ENCODE assay signal across 8 cellular contexts in the genomic region with DNA sequence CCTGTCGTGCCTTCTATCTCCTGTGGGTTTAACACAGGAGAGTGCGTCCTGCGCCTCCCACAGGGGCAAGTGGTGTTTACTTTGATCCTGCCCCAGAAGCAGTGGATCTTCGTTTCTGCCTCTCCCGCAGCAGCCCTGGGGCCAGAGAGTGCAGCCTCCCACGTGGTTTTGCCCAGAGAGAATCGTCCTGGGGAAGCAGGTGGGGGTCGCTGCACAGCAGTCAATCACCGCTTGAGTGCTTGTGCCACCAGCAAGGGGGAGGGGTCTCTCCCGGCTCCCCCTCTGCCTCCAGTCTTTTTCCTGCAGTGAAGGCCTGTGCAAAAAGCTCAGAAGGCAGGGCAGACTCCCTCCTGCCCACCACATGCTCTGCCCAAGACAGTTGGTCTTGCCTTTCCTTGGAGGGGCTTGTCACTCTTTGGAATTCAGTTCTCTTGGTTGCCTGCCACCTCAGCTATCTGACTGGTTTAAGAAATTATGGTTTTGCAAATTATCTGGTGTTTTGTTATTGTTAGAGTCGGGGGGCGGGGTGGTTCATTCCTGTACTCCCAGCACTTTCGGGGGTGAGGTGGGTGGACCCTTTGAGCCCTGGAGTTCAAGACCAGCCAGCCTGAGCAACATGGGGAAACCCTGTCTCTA. TPM values are rescaled to one million over a fixed set of nuclear protein-coding genes. Genes with fewer than 3 reads are reported as not detected.
DNase-seq lines count a peak whose midpoint lies in the region; ATAC-seq and TF ChIP-seq lines count a peak whose summit lies in the region.

No MANE protein-coding gene starts in this region.

- H3K4me3 Mint-ChIP-seq in effector memory CD8-positive, alpha-beta T cell = peak overlapping the region; percentile 71 to 83

- 19 to 29% methylated on average over 7 to 13 of the region's 13 CpGs for WGBS in body of pancreas, 2 donors

- no peak overlapping the region for H2AFZ ChIP-seq in OCI-LY1 (ENCODE audit: low read length)

- no peak overlapping the region; the same call in 1 of the 2 replicates for H3K9ac ChIP-seq in OCI-LY1 (ENCODE audit: low read length)

- TF ChIP-seq CTCF in 22Rv1 (IDR thresholded peaks at IDR 0.05) = peak; percentile 35
- no peak; the same call in 1 of the 2 replicates for TF ChIP-seq CTCF in OCI-LY1 (IDR thresholded peaks at IDR 0.05; ENCODE audit: low read length)
- TF ChIP-seq CTCF in body of pancreas (IDR thresholded peaks at IDR 0.05) = peak in 1 of 7 experiments; percentile 1

- intact Hi-C loops in body of pancreas (cut with DNase I) = no loop called here

- H4K20me1 ChIP-seq in OCI-LY1 (ENCODE audit: insufficient read depth, low read length) = no peaks in the 10 kb centered on the region

- H3K4me1 ChIP-seq in OCI-LY1 (ENCODE audit: insufficient read depth, low read length, severe bottlenecking) (peaks cover 16% of the 10 kb centered on the region), body of pancreas (peaks cover 6% of the 10 kb centered on the region)

- H3K9me3 ChIP-seq in OCI-LY1 (ENCODE audit: low read length) = no peaks in the 10 kb centered on the region
- H3K9me3 ChIP-seq in body of pancreas = no peaks in the 10 kb centered on the region

- H3K4me3 ChIP-seq in OCI-LY1 (ENCODE audit: low read depth, low read length, poor library complexity, severe bottlenecking) (peak overlapping the region; percentile 26), body of pancreas (no peak overlapping the region)

- H3K36me3 ChIP-seq in OCI-LY1 (ENCODE audit: insufficient read depth, low read length) (no peaks in the 10 kb centered on the region), body of pancreas (replicated peaks in 1 of 2; ENCODE audit: insufficient read depth in 1 of 2, low read depth in 2 of 2) (no peaks in the 10 kb centered on the region)

- H3K9me3 Mint-ChIP-seq in effector memory CD8-positive, alpha-beta T cell = no peaks in the 10 kb centered on the region

- peak; percentile 22 for ATAC-seq in GM21447 (IDR thresholded peaks at IDR 0.05; ENCODE audit: unreplicated experiment)
- peak; percentile 52 for ATAC-seq in effector memory CD8-positive, alpha-beta T cell (replicated peaks)
- ATAC-seq in body of pancreas = no peak

- peaks cover 17 to 22% of the 10 kb centered on the region in 2 donors for H3K4me1 Mint-ChIP-seq in effector memory CD8-positive, alpha-beta T cell (ENCODE audit: low read depth in 2 of 2)

- H3K36me3 Mint-ChIP-seq in effector memory CD8-positive, alpha-beta T cell (ENCODE audit: insufficient read depth) = peaks cover 3% of the 10 kb centered on the region

- H3K4me2 ChIP-seq in OCI-LY1 (ENCODE audit: low read length) = peak overlapping the region; percentile 62

- no peak for TF ChIP-seq POLR2A in body of pancreas (IDR thresholded peaks at IDR 0.05)

- no peak for DNase-seq in effector memory CD8-positive, alpha-beta T cell
- DNase-seq in stimulated activated CD4-positive, alpha-beta T cell treated with anti-CD3 and anti-CD28 coated beads, Interleukin-15, amount 100 ng/mL, for 24 hours = peak; percentile 80
- DNase-seq in H4 (ENCODE audit: low spot score) (no peak), body of pancreas (no peak), DMS79 treated with DMSO at 0.1 percent for 48 hours (lab: John Stamatoyannopoulos, UW) (no peak)

- no peaks in the 10 kb centered on the region for H3K79me2 ChIP-seq in OCI-LY1 (ENCODE audit: insufficient read depth, low read length)

- H3K9me2 ChIP-seq in OCI-LY1 (ENCODE audit: low read depth, low read length) = no peaks in the 10 kb centered on the region

- no peaks in the 10 kb centered on the region for H3K27me3 Mint-ChIP-seq in effector memory CD8-positive, alpha-beta T cell

- H3K27ac Mint-ChIP-seq in effector memory CD8-positive, alpha-beta T cell = peak overlapping the region; percentile 63 to 83

- H3K27ac ChIP-seq in 22Rv1 = no peak overlapping the region
- no peak overlapping the region for H3K27ac ChIP-seq in OCI-LY1 (ENCODE audit: low read depth, low read length, poor library complexity, severe bottlenecking)
- no peak overlapping the region for H3K27ac ChIP-seq in body of pancreas

- H3K27me3 ChIP-seq in OCI-LY1 (ENCODE audit: insufficient read depth, low read length) (no peaks in the 10 kb centered on the region), body of pancreas (peaks cover 0 to 5% of the 10 kb centered on the region in 2 donors)

- no peaks in the 10 kb centered on the region for H3F3A ChIP-seq in OCI-LY1 (ENCODE audit: insufficient read depth, low read length)

RNA-seq across cellular contexts. Expression of a gene that starts 26.9 kb away (rescaled TPM):
- total RNA-seq in H4 (2014; rRNA removed; shearing (Covaris generic)) = 5.2 and 6.7 TPM in 2 replicates
- 10 to 100 TPM in 1 of 2 donors, 1 to 10 TPM in 1; 6.0 to 10.2 TPM for total RNA-seq in body of pancreas

RNA-seq across cellular contexts. Expression of a gene that starts 29.3 kb away (rescaled TPM):
- 19.0 and 20.0 TPM in 2 replicates for total RNA-seq in H4 (2014; rRNA removed; shearing (Covaris generic))
- 10 to 100 TPM; 27.8 to 38.2 TPM for total RNA-seq in body of pancreas

RNA-seq across cellular contexts. Expression of a gene that starts 39.0 kb away (rescaled TPM):
- 53.2 and 104 TPM in 2 replicates for total RNA-seq in H4 (2014; rRNA removed; shearing (Covaris generic))
- 10 to 100 TPM in 1 of 2 donors, 1 to 10 TPM in 1; 8.6 to 14.5 TPM for total RNA-seq in body of pancreas
